1 cellular context compared by ENCODE assay signal in the genomic region with DNA sequence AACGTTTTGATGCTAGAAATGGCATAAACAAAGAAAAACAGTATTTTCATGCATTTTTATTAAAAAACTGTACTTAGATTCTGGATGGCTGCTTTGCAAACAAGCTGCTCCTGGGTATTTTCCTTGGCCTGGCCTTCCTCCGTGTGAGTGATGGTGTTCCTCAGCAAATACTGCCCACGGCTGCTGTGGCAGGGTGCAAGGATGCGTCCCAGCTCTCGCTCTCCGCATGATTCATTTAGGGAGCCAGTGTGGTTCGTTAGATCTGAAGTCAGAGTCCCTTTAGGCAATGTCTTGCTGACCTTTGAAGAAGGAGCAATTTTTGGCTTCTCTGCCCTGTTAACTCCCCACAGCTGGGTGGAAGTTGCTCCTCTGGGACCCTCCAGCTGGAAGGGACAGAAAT.
TF ChIP-seq lines count a peak whose summit lies in the region.

No MANE protein-coding gene starts in this region.

TF ChIP-seq in K562, 482 proteins besides CTCF, POLR2A, EP300 and RAD21:
- no peak for TF ChIP-seq PPARD (CRISPR knock-in tag; IDR thresholded peaks at IDR 0.05)
- TF ChIP-seq ZNF239 (CRISPR knock-in tag; IDR thresholded peaks at IDR 0.05): no peak
- TF ChIP-seq TSC22D4 (tag; IDR thresholded peaks at IDR 0.05): no peak
- TF ChIP-seq DDX20 (tag; IDR thresholded peaks at IDR 0.05; ENCODE audit: low read depth): no peak
- no peak for TF ChIP-seq POLR2G (IDR thresholded peaks at IDR 0.05; ENCODE audit: low read depth, low read length)
- TF ChIP-seq SIN3B (IDR thresholded peaks at IDR 0.05; ENCODE audit: low read depth): no peak
- no peak for TF ChIP-seq HEY1 (CRISPR knock-in tag; IDR thresholded peaks at IDR 0.05; ENCODE audit: borderline replicate concordance)
